Comparison of ENCODE assay signal across 17 cellular contexts in the genomic region with DNA sequence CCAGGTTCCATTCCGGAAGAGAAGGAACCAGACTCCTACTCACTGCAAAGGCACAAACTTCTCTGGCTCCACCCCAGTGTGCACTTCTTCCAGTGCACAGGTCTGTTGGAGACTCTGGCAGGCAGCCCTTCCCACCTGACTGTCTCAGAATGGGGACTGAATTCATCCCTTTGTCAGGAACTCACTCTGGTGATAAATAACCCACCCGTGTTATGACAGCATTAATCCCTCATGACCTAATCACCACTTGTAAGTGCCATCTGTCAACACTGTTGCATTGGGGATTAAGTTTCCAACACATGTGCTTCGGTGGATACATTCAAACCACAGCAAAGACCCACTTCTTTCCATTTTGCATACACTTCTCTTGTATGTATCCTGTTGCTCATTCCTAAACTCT.
"Had no signal": no experiment of that assay in that cellular context is flagged by ENCODE, and none has a peak within 500 bp of the region (broad histone marks: within the 10 kb centered on the region; RNA-seq: fewer than 3 reads in every experiment).

No MANE protein-coding gene starts in this region.

- DNase-seq: activated CD4-positive, alpha-beta T cell treated with anti-CD3 and anti-CD28 coated beads, Interleukin-2, amount 10 ng/mL, durations not matched to agents 7 days and 5 days; activated CD4-positive, CD25-positive, alpha-beta regulatory T cell; activated CD8-positive, alpha-beta memory T cell treated with anti-CD3 and anti-CD28 coated beads for 24 hours; activated naive CD4-positive, alpha-beta T cell treated with anti-CD3 and anti-CD28 coated beads, Interleukin-2, amount 10 ng/mL, durations not matched to agents 7 days and 5 days; cerebellar nuclear complex; effector CD8-positive, alpha-beta T cell; foreskin melanocyte; head of caudate nucleus; immature natural killer cell; mesendoderm; natural killer cell; thyroid gland had no signal

- H3K9me3 ChIP-seq: ascending aorta, breast epithelium, thyroid gland had no signal

- H3K4me1 ChIP-seq: ascending aorta, breast epithelium, thyroid gland had no signal

- H3K4me3 Mint-ChIP-seq: activated CD4-positive, alpha-beta T cell treated with anti-CD3 and anti-CD28 coated beads, Interleukin-2, amount 10 ng/mL, durations not matched to agents 7 days and 5 days; activated naive CD4-positive, alpha-beta T cell treated with anti-CD3 and anti-CD28 coated beads, Interleukin-2, amount 10 ng/mL, durations not matched to agents 7 days and 5 days; activated T-helper 17 cell treated with anti-CD3 and anti-CD28 coated beads, Interleukin-2, amount 50 U/mL, for 72 hours; immature natural killer cell; natural killer cell; stimulated activated memory B cell treated with anti-CD40 and anti-IgM and Interleukin-4, amounts not matched to agents 10 μg/mL and 1 μg/mL and 100 μg/mL, for 72 hours had no signal

- FAIRE-seq: urothelium cell line had no signal

- H3K27me3 ChIP-seq: ascending aorta, breast epithelium, thyroid gland had no signal

- H3K4me3 ChIP-seq: ascending aorta, breast epithelium, thyroid gland had no signal

- H3K4me1 Mint-ChIP-seq: activated CD4-positive, alpha-beta T cell treated with anti-CD3 and anti-CD28 coated beads, Interleukin-2, amount 10 ng/mL, durations not matched to agents 7 days and 5 days; activated naive CD4-positive, alpha-beta T cell treated with anti-CD3 and anti-CD28 coated beads, Interleukin-2, amount 10 ng/mL, durations not matched to agents 7 days and 5 days; activated T-helper 17 cell treated with anti-CD3 and anti-CD28 coated beads, Interleukin-2, amount 50 U/mL, for 72 hours; immature natural killer cell; natural killer cell; stimulated activated memory B cell treated with anti-CD40 and anti-IgM and Interleukin-4, amounts not matched to agents 10 μg/mL and 1 μg/mL and 100 μg/mL, for 72 hours had no signal

- H3K36me3 ChIP-seq: ascending aorta, breast epithelium, thyroid gland had no signal

- H3K9me3 Mint-ChIP-seq: activated CD4-positive, alpha-beta T cell treated with anti-CD3 and anti-CD28 coated beads, Interleukin-2, amount 10 ng/mL, durations not matched to agents 7 days and 5 days; activated naive CD4-positive, alpha-beta T cell treated with anti-CD3 and anti-CD28 coated beads, Interleukin-2, amount 10 ng/mL, durations not matched to agents 7 days and 5 days had no signal

- H3K27ac Mint-ChIP-seq: activated CD4-positive, alpha-beta T cell treated with anti-CD3 and anti-CD28 coated beads, Interleukin-2, amount 10 ng/mL, durations not matched to agents 7 days and 5 days; activated naive CD4-positive, alpha-beta T cell treated with anti-CD3 and anti-CD28 coated beads, Interleukin-2, amount 10 ng/mL, durations not matched to agents 7 days and 5 days; activated T-helper 17 cell treated with anti-CD3 and anti-CD28 coated beads, Interleukin-2, amount 50 U/mL, for 72 hours; immature natural killer cell; natural killer cell; stimulated activated memory B cell treated with anti-CD40 and anti-IgM and Interleukin-4, amounts not matched to agents 10 μg/mL and 1 μg/mL and 100 μg/mL, for 72 hours had no signal

- H3K27me3 Mint-ChIP-seq: activated CD4-positive, alpha-beta T cell treated with anti-CD3 and anti-CD28 coated beads, Interleukin-2, amount 10 ng/mL, durations not matched to agents 7 days and 5 days; activated naive CD4-positive, alpha-beta T cell treated with anti-CD3 and anti-CD28 coated beads, Interleukin-2, amount 10 ng/mL, durations not matched to agents 7 days and 5 days; activated T-helper 17 cell treated with anti-CD3 and anti-CD28 coated beads, Interleukin-2, amount 50 U/mL, for 72 hours; stimulated activated memory B cell treated with anti-CD40 and anti-IgM and Interleukin-4, amounts not matched to agents 10 μg/mL and 1 μg/mL and 100 μg/mL, for 72 hours had no signal

- H3K36me3 Mint-ChIP-seq: activated naive CD4-positive, alpha-beta T cell treated with anti-CD3 and anti-CD28 coated beads, Interleukin-2, amount 10 ng/mL, durations not matched to agents 7 days and 5 days; immature natural killer cell; natural killer cell; stimulated activated memory B cell treated with anti-CD40 and anti-IgM and Interleukin-4, amounts not matched to agents 10 μg/mL and 1 μg/mL and 100 μg/mL, for 72 hours had no signal

- ATAC-seq: activated T-helper 17 cell treated with anti-CD3 and anti-CD28 coated beads, Interleukin-2, amount 50 U/mL, for 72 hours; natural killer cell; stimulated activated memory B cell treated with anti-CD40 and anti-IgM and Interleukin-4, amounts not matched to agents 10 μg/mL and 1 μg/mL and 100 μg/mL, for 72 hours had no signal

- H3K27ac ChIP-seq: ascending aorta, breast epithelium, thyroid gland had no signal
